Comparison of ENCODE assay signal across 13 cellular contexts in the genomic region with DNA sequence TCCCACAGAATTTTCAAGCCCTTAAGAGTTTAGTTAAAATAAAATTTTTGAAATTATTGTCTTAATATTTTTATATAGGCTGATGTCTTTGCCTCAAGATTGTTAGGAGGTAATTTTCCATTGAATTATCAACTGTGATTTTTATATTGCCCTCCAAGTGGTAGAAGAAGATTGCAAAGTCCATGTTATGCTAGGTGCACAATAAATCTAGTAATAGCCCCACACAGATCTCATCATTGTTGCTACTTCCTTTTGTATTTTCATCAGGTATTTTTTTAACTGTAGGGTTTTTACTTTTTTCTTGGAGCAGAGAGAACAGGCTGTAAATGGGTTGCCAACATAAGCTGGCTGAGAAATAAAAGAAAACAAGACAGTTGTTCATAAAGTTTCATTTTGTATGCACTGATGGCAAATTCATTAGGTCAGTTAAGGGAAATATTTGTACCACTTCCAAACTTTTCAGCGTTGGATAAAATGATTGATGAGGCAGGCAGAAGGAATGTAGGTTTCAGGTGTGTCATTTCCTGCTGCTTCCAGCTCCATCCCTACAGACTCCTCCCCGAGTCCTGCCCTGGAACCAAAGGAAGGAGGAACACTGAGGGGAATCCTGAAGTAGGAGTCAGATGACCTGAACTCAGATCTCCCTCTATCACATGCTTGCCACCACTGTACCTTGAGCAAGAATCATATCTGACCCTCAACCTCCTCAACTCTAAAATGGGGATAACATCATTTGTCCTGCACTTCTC.
DNase-seq lines count a peak whose midpoint lies in the region; ATAC-seq and TF ChIP-seq lines count a peak whose summit lies in the region.
"Had no signal": no experiment of that assay in that cellular context is flagged by ENCODE, and none has a peak within 500 bp of the region (broad histone marks: within the 10 kb centered on the region; RNA-seq: fewer than 3 reads in every experiment).

No MANE protein-coding gene starts in this region.

- BruUV-seq in PC-3 (replicated peaks; lab: Mats Ljungman, UMichigan), result no TSS peak

- H3K9ac ChIP-seq in PC-3 (ENCODE audit: low read length) (no peak overlapping the region), mesenchymal stem cell (ENCODE audit: low read length) (no peak overlapping the region)

- no peaks in the 10 kb centered on the region for H3F3A ChIP-seq in PC-3 (ENCODE audit: low read length, unreplicated experiment)

- H3K14ac ChIP-seq in mesenchymal stem cell (ENCODE audit: low read length in 2 of 2), result no peak overlapping the region

- peak overlapping the region; percentile 65 for H3K4me2 ChIP-seq in PC-3 (ENCODE audit: low read length)
- H3K4me2 ChIP-seq in mesenchymal stem cell (ENCODE audit: low read length, poor library complexity, severe bottlenecking), result peak overlapping the region; percentile 10

- no peak overlapping the region for H2BK5ac ChIP-seq in mesenchymal stem cell (ENCODE audit: low read depth, low read length, poor library complexity, severe bottlenecking)

- no peak overlapping the region for H4K91ac ChIP-seq in mesenchymal stem cell (ENCODE audit: low read length)

- no peaks in the 10 kb centered on the region for H3K79me1 ChIP-seq in mesenchymal stem cell (replicated peaks; ENCODE audit: low read length, poor library complexity, severe bottlenecking)

- no CpG with 5 or more reads among the region's 2 CpGs for WGBS in mesenchymal stem cell

- H3K27ac ChIP-seq in PC-3 (ENCODE audit: low read length) (peak overlapping the region; percentile 82), mesenchymal stem cell (ENCODE audit: low read length, poor library complexity, severe bottlenecking) (peak overlapping the region; percentile 75)
- H3K27ac ChIP-seq: skin epidermis had no signal

- TF ChIP-seq CTCF in PC-3 (conservative IDR thresholded peaks at IDR 0.05; ENCODE audit: low read depth, low read length), result no peak

- ATAC-seq in PC-3, result peak; percentile 98
- no peak for ATAC-seq in HG02571 (IDR thresholded peaks at IDR 0.05; ENCODE audit: unreplicated experiment)
- no peak for ATAC-seq in HG02938 (IDR thresholded peaks at IDR 0.05; ENCODE audit: unreplicated experiment)
- ATAC-seq in HG03025 (IDR thresholded peaks at IDR 0.05; ENCODE audit: low FRiP score, unreplicated experiment), result no peak

- POLR2A ChIA-PET in PC-3 (lab: Charles Lee; ENCODE audit: unreplicated experiment), result interaction anchor here (0.6 kb wide), 1 partner anchor 104 kb away, joined by 8 read pairs; no protein-coding TSS in a partner anchor

- H3K27me3 ChIP-seq in PC-3 (ENCODE audit: low read length) (no peaks in the 10 kb centered on the region), mesenchymal stem cell (ENCODE audit: control insufficient read depth in 1 of 2, insufficient read depth in 1 of 2, low read length in 2 of 2) (no peaks in the 10 kb centered on the region)

- H2BK15ac ChIP-seq in mesenchymal stem cell (ENCODE audit: low read depth, poor library complexity, severe bottlenecking), result no peak overlapping the region

- no peaks in the 10 kb centered on the region for H3K79me2 ChIP-seq in PC-3 (ENCODE audit: low read length)

- H3K18ac ChIP-seq in mesenchymal stem cell (ENCODE audit: low read depth in 1 of 2, low read length in 2 of 2), result no peak overlapping the region

- H2AFZ ChIP-seq in PC-3 (ENCODE audit: low read length) (peak overlapping the region; percentile 71), mesenchymal stem cell (ENCODE audit: low read depth, low read length) (no peak overlapping the region)

- intact Hi-C loops in PC-3 (cut with micrococcal nuclease), result no loop called here

- DNase-seq in ELR (ENCODE audit: low read depth) (peak; percentile 77), PC-3 (peak; percentile 89), dermis blood vessel endothelial cell (peak; percentile 63), mesenchymal stem cell (no peak), HT-29 (ENCODE audit: low spot score) (no peak)
- DNase-seq: activated naive CD4-positive, alpha-beta T cell treated with anti-CD3 and anti-CD28 coated beads, Interleukin-2, amount 10 ng/mL, durations not matched to agents 7 days and 5 days; CD4-positive, alpha-beta T cell; naive B cell; NCI-H524 treated with DMSO at 0.1 percent for 48 hours had no signal

- H2BK120ac ChIP-seq in mesenchymal stem cell (ENCODE audit: low read depth, low read length), result no peak overlapping the region

- H4K20me1 ChIP-seq in PC-3 (ENCODE audit: low read length), result no peaks in the 10 kb centered on the region

- no peaks in the 10 kb centered on the region for H3K36me3 ChIP-seq in PC-3 (ENCODE audit: low read depth, low read length)
- peaks cover 0 to 3% of the 10 kb centered on the region in 2 experiments for H3K36me3 ChIP-seq in mesenchymal stem cell (ENCODE audit: control insufficient read depth in 1 of 2, insufficient read depth in 2 of 2, low read depth in 1 of 2, low read length in 2 of 2)

- H3K4me3 ChIP-seq in PC-3 (ENCODE audit: low read length) (peak overlapping the region; percentile 18; the same call in 1 of the 2 replicates), mesenchymal stem cell (ENCODE audit: insufficient read depth in 1 of 2, low read depth in 1 of 2, low read length in 2 of 2) (no peak overlapping the region)
- H3K4me3 ChIP-seq: skin epidermis had no signal

- H2BK12ac ChIP-seq in mesenchymal stem cell (ENCODE audit: low read length in 2 of 2), result no peak overlapping the region

- H4K8ac ChIP-seq in mesenchymal stem cell (ENCODE audit: low read length), result no peak overlapping the region

- no peak overlapping the region for H3K4ac ChIP-seq in mesenchymal stem cell (ENCODE audit: low read depth in 1 of 2, low read length in 2 of 2)

- H3K4me1 ChIP-seq in PC-3 (ENCODE audit: insufficient read depth, low read length), result peaks cover 29% of the 10 kb centered on the region
- H3K4me1 ChIP-seq in mesenchymal stem cell (ENCODE audit: control insufficient read depth, insufficient read depth, low read depth, low read length), result no peaks in the 10 kb centered on the region

- CTCF ChIA-PET in PC-3 (lab: Charles Lee), result interaction anchor here (0.5 kb wide), 1 partner anchor 106 kb away, joined by 7 read pairs; no protein-coding TSS in a partner anchor

- no peak overlapping the region for H2AK5ac ChIP-seq in mesenchymal stem cell (ENCODE audit: low read length, severe bottlenecking)

- no peak overlapping the region for H3K23ac ChIP-seq in mesenchymal stem cell (ENCODE audit: low read length in 2 of 2)

- H3K9me2 ChIP-seq in PC-3 (replicated peaks; ENCODE audit: low read length), result no peaks in the 10 kb centered on the region

- H3K9me3 ChIP-seq in PC-3 (ENCODE audit: low read length) (no peaks in the 10 kb centered on the region), mesenchymal stem cell (ENCODE audit: control insufficient read depth, low read length) (no peaks in the 10 kb centered on the region)

Comparison
In these comparisons a context has a peak if more than half of its experiments do, and no peak if none do; other contexts are left out.
1. DNase-seq: peak in ELR (single experiment), PC-3 (single experiment) and dermis blood vessel endothelial cell (single experiment); none in mesenchymal stem cell (single experiment) and HT-29 (single experiment).